Comparison of ENCODE assay signal across 8 cellular contexts in the genomic region with DNA sequence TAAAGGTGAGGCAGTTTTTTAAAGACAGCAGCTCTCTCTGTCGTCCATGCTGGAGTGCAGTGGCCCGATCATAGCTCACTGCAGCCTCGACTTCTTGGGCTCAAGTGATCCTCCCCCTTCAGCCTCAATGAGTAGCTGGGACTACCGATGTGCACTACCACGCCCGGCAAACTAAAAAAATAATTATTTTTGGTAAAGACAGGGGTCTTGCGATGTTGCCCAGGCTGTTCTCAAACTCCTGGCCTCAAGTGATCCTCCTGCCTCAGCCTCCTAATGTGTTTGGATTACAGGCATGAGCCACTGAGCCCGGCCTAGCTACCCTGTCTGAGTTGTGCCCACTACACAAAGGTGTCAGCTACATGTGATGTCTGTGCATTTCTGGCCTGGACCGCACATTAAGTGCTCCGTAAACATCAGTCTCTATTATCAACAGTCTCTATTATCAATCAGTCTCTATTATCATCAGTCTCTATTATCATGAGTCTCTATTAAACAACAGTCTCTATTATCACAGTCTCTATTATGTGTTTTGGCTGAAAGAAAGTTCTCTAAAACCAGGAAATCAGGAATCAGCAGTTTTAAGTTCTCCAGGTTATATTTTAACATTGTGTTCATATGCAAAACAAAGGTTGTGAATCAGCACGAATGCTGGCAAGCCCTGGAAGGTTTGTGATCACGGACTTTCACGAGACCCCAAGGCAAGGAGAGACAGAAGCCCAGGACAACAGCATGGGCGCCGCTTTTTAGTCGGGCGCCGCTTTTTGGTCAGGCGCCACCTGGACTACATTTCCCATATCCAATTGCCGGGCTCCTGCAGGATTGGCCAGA. TPM values are rescaled to one million over a fixed set of nuclear protein-coding genes. Genes with fewer than 3 reads are reported as not detected.
DNase-seq lines count a peak whose midpoint lies in the region; ATAC-seq and TF ChIP-seq lines count a peak whose summit lies in the region.

No MANE protein-coding gene starts in this region.

- BruUV-seq in Panc1 (replicated peaks; lab: Mats Ljungman, UMichigan), result no TSS peak

- no peak overlapping the region for H2BK5ac ChIP-seq in trophoblast cell (ENCODE audit: low read depth, low read length, poor library complexity)

- H3K27me3 ChIP-seq in Panc1 (ENCODE audit: control insufficient read depth, insufficient read depth, low read length) (no peaks in the 10 kb centered on the region), trophoblast cell (ENCODE audit: insufficient read depth, low read length) (no peaks in the 10 kb centered on the region)

- no peak overlapping the region for H2BK120ac ChIP-seq in trophoblast cell (ENCODE audit: insufficient read depth, low read length, poor library complexity)

- H3K27ac ChIP-seq in Panc1 (ENCODE audit: low read length), result peak overlapping the region; percentile 80
- H3K27ac ChIP-seq in epithelial cell of prostate, result peak overlapping the region; percentile 71
- H3K27ac ChIP-seq in trophoblast cell (ENCODE audit: low read depth, low read length), result no peak overlapping the region

- H4K8ac ChIP-seq in trophoblast cell (ENCODE audit: low read depth, low read length), result peak overlapping the region; percentile 37

- intact Hi-C loops in Panc1 (cut with micrococcal nuclease; ENCODE audit: unreplicated experiment), result no loop called here

- no peak overlapping the region for H3K18ac ChIP-seq in trophoblast cell (ENCODE audit: low read length)

- no peak overlapping the region for H3K14ac ChIP-seq in trophoblast cell (ENCODE audit: low read length)

- DNase-seq in Panc1 (ENCODE audit: low read depth, low spot score) (peak; percentile 7), epithelial cell of prostate (ENCODE audit: low read depth, low spot score) (no peak), trophoblast cell (no peak), retina (no peak), NCI-H226 (no peak)

- ATAC-seq in Panc1, result no peak
- no peak for ATAC-seq in GM21723 (IDR thresholded peaks at IDR 0.05; ENCODE audit: unreplicated experiment)
- ATAC-seq in GM18511 (IDR thresholded peaks at IDR 0.05; ENCODE audit: unreplicated experiment), result no peak

- TF ChIP-seq CTCF in Panc1 (IDR thresholded peaks at IDR 0.05), result no peak

- H3K4ac ChIP-seq in trophoblast cell (ENCODE audit: low read depth, low read length), result no peak overlapping the region

- POLR2A ChIA-PET in Panc1 (lab: Charles Lee), result interaction anchor here (0.6 kb wide), 1 partner anchor 170 kb away, joined by 4 read pairs; no protein-coding TSS in a partner anchor

- H3K79me1 ChIP-seq in trophoblast cell (ENCODE audit: low read length), result peaks cover 3% of the 10 kb centered on the region

- H3K79me2 ChIP-seq in trophoblast cell (ENCODE audit: control insufficient read depth, insufficient read depth, low read length, poor library complexity), result peaks cover 3% of the 10 kb centered on the region

- no peak overlapping the region for H4K91ac ChIP-seq in trophoblast cell (ENCODE audit: low read depth, low read length)

- no peak overlapping the region for H3K23ac ChIP-seq in trophoblast cell (ENCODE audit: low read length)

- H3K9me3 ChIP-seq in Panc1 (ENCODE audit: control insufficient read depth, insufficient read depth, low read depth, low read length) (no peaks in the 10 kb centered on the region), trophoblast cell (ENCODE audit: insufficient read depth, low read depth, low read length) (peaks cover 2% of the 10 kb centered on the region)

- H2BK12ac ChIP-seq in trophoblast cell (ENCODE audit: low read length), result no peak overlapping the region

- peak overlapping the region; percentile 92 for H2AFZ ChIP-seq in trophoblast cell (ENCODE audit: insufficient read depth, low read length, poor library complexity)

- H3K4me1 ChIP-seq in Panc1 (ENCODE audit: control insufficient read depth, insufficient read depth, low read length) (peaks cover 4% of the 10 kb centered on the region; the same call in 1 of the 2 replicates), trophoblast cell (ENCODE audit: control insufficient read depth in 1 of 2, insufficient read depth in 2 of 2, low read length in 2 of 2) (peaks cover 3 to 6% of the 10 kb centered on the region in 2 experiments)

- H3K4me2 ChIP-seq in trophoblast cell (ENCODE audit: low read length), result peak overlapping the region; percentile 95

- no CpG with 5 or more reads among the region's 20 CpGs for WGBS in trophoblast cell (ENCODE audit: extremely low coverage, insufficient coverage, insufficient read length)

- H2AK5ac ChIP-seq in trophoblast cell (ENCODE audit: low read length), result no peak overlapping the region

- CTCF ChIA-PET in Panc1 (lab: Charles Lee), result no interaction called here

- no peak overlapping the region for H4K12ac ChIP-seq in trophoblast cell (ENCODE audit: low read depth, low read length)

- H3K36me3 ChIP-seq in Panc1 (ENCODE audit: control insufficient read depth, insufficient read depth, low read length) (no peaks in the 10 kb centered on the region), trophoblast cell (ENCODE audit: control insufficient read depth in 1 of 2, insufficient read depth in 2 of 2, low read length in 2 of 2) (peaks cover 0 to 5% of the 10 kb centered on the region in 2 experiments)

- peak overlapping the region; percentile 72; the same call in 1 of the 2 replicates for H3K4me3 ChIP-seq in GM08714 (ENCODE audit: low read length)
- peak overlapping the region; percentile 75 to 80 for H3K4me3 ChIP-seq in Panc1 (ENCODE audit: low read depth in 2 of 2, low read length in 2 of 2)
- peak overlapping the region; percentile 94 for H3K4me3 ChIP-seq in trophoblast cell (ENCODE audit: low read depth, low read length)

- in situ Hi-C loops in Panc1 (cut with HindIII; ENCODE audit: low pct_unique_long_range_greater_than_20kb, low sequenced_read_pairs), result no loop called here

- peak overlapping the region; percentile 45 for H3K9ac ChIP-seq in trophoblast cell (ENCODE audit: low read length)

RNA-seq across cellular contexts. Expression of a gene that starts 0.7 kb away (rescaled TPM):
- 12.5 TPM for total RNA-seq in Panc1 (2021; ENCODE audit: unreplicated experiment)
- polyA plus RNA-seq in Panc1 (2012; ENCODE audit: insufficient read length), result 14.4 TPM
- polyA plus RNA-seq in trophoblast cell (2013), result 13.8 and 15.6 TPM in 2 replicates
